In genomic region chr3:187914231-187914630, GRCh38 we compare ENCODE assay signal across 12 cellular contexts.
A peak's percentile ranks its signal among the peaks of the same experiment; 100 is the strongest.
DNase-seq lines count a peak whose midpoint lies in the region; ATAC-seq and TF ChIP-seq lines count a peak whose summit lies in the region.
"Had no signal": no experiment of that assay in that cellular context is flagged by ENCODE, and none has a peak within 500 bp of the region (broad histone marks: within the 10 kb centered on the region; RNA-seq: fewer than 3 reads in every experiment).

No MANE protein-coding gene starts in this region.

- H3K4me3 Mint-ChIP-seq in activated CD8-positive, alpha-beta memory T cell treated with anti-CD3 and anti-CD28 coated beads, Interleukin-2, amount 10 ng/mL, durations not matched to agents 7 days and 5 days: no peak overlapping the region
- H3K4me3 Mint-ChIP-seq: naive thymus-derived CD8-positive, alpha-beta T cell had no signal

- H3K4me3 ChIP-seq in BLaER1 (no peak overlapping the region), LNCaP clone FGC (ENCODE audit: low read depth, low read length) (no peak overlapping the region), epithelial cell of esophagus (ENCODE audit: low read length) (no peak overlapping the region), neutrophil (ENCODE audit: low read depth in 1 of 2, low read length in 1 of 2) (peak overlapping the region in 1 of 2 experiments; percentile 22)
- H3K4me3 ChIP-seq: cardiac muscle cell had no signal

- CTCF ChIA-PET in activated CD8-positive, alpha-beta memory T cell treated with anti-CD3 and anti-CD28 coated beads, Interleukin-2, amount 10 ng/mL, durations not matched to agents 7 days and 5 days (lab: Charles Lee): no interaction called here

- H3K36me3 ChIP-seq in BLaER1 (no peaks in the 10 kb centered on the region), neutrophil (no peaks in the 10 kb centered on the region)
- H3K36me3 ChIP-seq: cardiac muscle cell had no signal

- ATAC-seq in activated CD8-positive, alpha-beta memory T cell treated with anti-CD3 and anti-CD28 coated beads, Interleukin-2, amount 10 ng/mL, durations not matched to agents 7 days and 5 days: no peak
- ATAC-seq: naive thymus-derived CD8-positive, alpha-beta T cell had no signal

- H3K27me3 ChIP-seq in BLaER1 (no peaks in the 10 kb centered on the region), neutrophil (no peaks in the 10 kb centered on the region)
- H3K27me3 ChIP-seq: cardiac muscle cell had no signal

- H3K27ac Mint-ChIP-seq in activated CD8-positive, alpha-beta memory T cell treated with anti-CD3 and anti-CD28 coated beads, Interleukin-2, amount 10 ng/mL, durations not matched to agents 7 days and 5 days: no peak overlapping the region
- H3K27ac Mint-ChIP-seq: activated naive CD4-positive, alpha-beta T cell treated with anti-CD3 and anti-CD28 coated beads, Interleukin-2, amount 50 U/mL, for 72 hours; naive thymus-derived CD8-positive, alpha-beta T cell had no signal

- peak; percentile 75 for DNase-seq in LNCaP clone FGC (ENCODE audit: low read depth)
- DNase-seq in epithelial cell of esophagus (ENCODE audit: low read depth): peak; percentile 89
- DNase-seq in activated CD8-positive, alpha-beta memory T cell treated with anti-CD3 and anti-CD28 coated beads, Interleukin-2, amount 10 ng/mL, durations not matched to agents 7 days and 5 days: no peak
- DNase-seq in glomerular visceral epithelial cell (ENCODE audit: extremely low spot score): no peak
- DNase-seq in central memory CD4-positive, alpha-beta T cell: no peak
- DNase-seq in EL: no peak
- DNase-seq: naive thymus-derived CD8-positive, alpha-beta T cell; NCI-H2227 treated with DMSO at 0.1 percent for 48 hours had no signal

- H4K20me1 ChIP-seq in BLaER1: no peaks in the 10 kb centered on the region

- H3K9me3 Mint-ChIP-seq in activated CD8-positive, alpha-beta memory T cell treated with anti-CD3 and anti-CD28 coated beads, Interleukin-2, amount 10 ng/mL, durations not matched to agents 7 days and 5 days (ENCODE audit: low read depth): no peaks in the 10 kb centered on the region
- H3K9me3 Mint-ChIP-seq: naive thymus-derived CD8-positive, alpha-beta T cell had no signal

- peaks cover 28% of the 10 kb centered on the region for H3K4me1 Mint-ChIP-seq in activated CD8-positive, alpha-beta memory T cell treated with anti-CD3 and anti-CD28 coated beads, Interleukin-2, amount 10 ng/mL, durations not matched to agents 7 days and 5 days

- H3K9ac ChIP-seq in BLaER1: no peak overlapping the region

- peaks cover 13% of the 10 kb centered on the region; the same call in 1 of the 2 replicates for H3K9me3 ChIP-seq in BLaER1
- no peaks in the 10 kb centered on the region for H3K9me3 ChIP-seq in neutrophil

- H3K4me1 ChIP-seq in BLaER1: peaks cover 70% of the 10 kb centered on the region
- peaks cover 54% of the 10 kb centered on the region in 2 experiments for H3K4me1 ChIP-seq in neutrophil (ENCODE audit: control insufficient read depth in 1 of 2, insufficient read depth in 1 of 2, low read depth in 1 of 2, low read length in 1 of 2)

- H3K27ac ChIP-seq in BLaER1 (peak overlapping the region; percentile 47; the same call in 1 of the 2 replicates), neutrophil (peak overlapping the region; percentile 88)
- H3K27ac ChIP-seq: cardiac muscle cell had no signal

- peaks cover 12% of the 10 kb centered on the region for H3K27me3 Mint-ChIP-seq in activated CD8-positive, alpha-beta memory T cell treated with anti-CD3 and anti-CD28 coated beads, Interleukin-2, amount 10 ng/mL, durations not matched to agents 7 days and 5 days
- H3K27me3 Mint-ChIP-seq: naive thymus-derived CD8-positive, alpha-beta T cell had no signal

- peak overlapping the region; percentile 76 for H3K4me2 ChIP-seq in BLaER1

- no peak for TF ChIP-seq CTCF in LNCaP clone FGC (IDR thresholded peaks at IDR 0.05; ENCODE audit: control insufficient read depth, extremely low read depth, insufficient read depth)
- no peak for TF ChIP-seq CTCF in epithelial cell of esophagus (IDR thresholded peaks at IDR 0.05; ENCODE audit: insufficient read depth, low read depth, low read length, missing control alignments)
- TF ChIP-seq CTCF in neutrophil (IDR thresholded peaks at IDR 0.05): no peak

- peaks cover 5% of the 10 kb centered on the region for H3K36me3 Mint-ChIP-seq in activated CD8-positive, alpha-beta memory T cell treated with anti-CD3 and anti-CD28 coated beads, Interleukin-2, amount 10 ng/mL, durations not matched to agents 7 days and 5 days
- H3K36me3 Mint-ChIP-seq: naive thymus-derived CD8-positive, alpha-beta T cell had no signal

Comparison
In these comparisons a context has a peak if more than half of its experiments do, and no peak if none do; other contexts are left out.
1. DNase-seq: peak in LNCaP clone FGC (single experiment) and epithelial cell of esophagus (single experiment); none in activated CD8-positive, alpha-beta memory T cell treated with anti-CD3 and anti-CD28 coated beads, Interleukin-2, amount 10 ng/mL, durations not matched to agents 7 days and 5 days (single experiment), glomerular visceral epithelial cell (single experiment), central memory CD4-positive, alpha-beta T cell (single experiment) and EL (single experiment).